ENCODE assay signal across 8 cellular contexts in the genomic region with DNA sequence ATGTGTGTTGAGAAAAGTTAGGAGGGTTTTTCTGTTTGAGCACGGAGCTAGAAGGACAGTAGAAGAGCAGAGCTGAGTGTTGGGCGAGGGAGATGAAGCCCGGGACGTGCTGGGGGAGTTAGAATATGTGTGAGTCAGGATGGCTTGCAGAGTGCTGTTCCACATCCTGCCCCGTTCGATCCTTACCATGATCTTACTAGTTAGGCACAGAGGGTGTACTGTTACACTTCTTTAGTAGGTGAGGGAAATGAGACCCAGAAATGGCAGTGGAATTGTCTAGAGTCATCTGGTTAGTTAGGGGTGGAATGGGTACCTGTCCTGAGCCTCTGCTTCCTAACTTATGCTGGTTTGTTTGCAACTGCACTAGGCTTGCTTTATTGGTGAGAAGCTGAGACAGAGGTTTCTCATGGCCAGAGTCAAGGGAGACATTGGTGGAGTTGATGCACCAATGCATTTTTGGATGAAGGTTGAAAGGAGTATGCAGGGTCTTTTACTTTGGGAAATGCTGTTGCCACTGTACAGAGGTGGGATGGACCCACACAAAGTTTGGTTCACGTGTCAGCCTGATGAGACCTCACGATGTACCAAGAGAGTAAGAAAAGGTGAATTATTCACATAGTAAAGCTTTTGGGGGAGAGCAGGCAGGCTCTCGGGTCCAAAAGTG. TPM values are rescaled to one million over a fixed set of nuclear protein-coding genes. Genes with fewer than 3 reads are reported as not detected.
DNase-seq lines count a peak whose midpoint lies in the region; ATAC-seq lines count a peak whose summit lies in the region.

No MANE protein-coding gene starts in this region.

- CTCF ChIA-PET in activated CD4-positive, alpha-beta memory T cell treated with anti-CD3 and anti-CD28 coated beads for 36 hours (lab: Charles Lee), result interaction anchor here (0.9 kb wide), 1 partner anchor 39 kb away, joined by 3 read pairs; no protein-coding TSS in a partner anchor
- CTCF ChIA-PET in activated CD4-positive, alpha-beta memory T cell treated with anti-CD3 and anti-CD28 coated beads, Interleukin-2, amount 10 ng/mL, durations not matched to agents 7 days and 5 days (lab: Charles Lee), result no interaction called here

- H3K4me3 Mint-ChIP-seq in activated CD4-positive, alpha-beta memory T cell treated with anti-CD3 and anti-CD28 coated beads for 36 hours, result no peak overlapping the region
- no peak overlapping the region for H3K4me3 Mint-ChIP-seq in activated CD4-positive, alpha-beta memory T cell treated with anti-CD3 and anti-CD28 coated beads, Interleukin-2, amount 10 ng/mL, durations not matched to agents 7 days and 5 days
- H3K4me3 Mint-ChIP-seq in stimulated activated naive B cell treated with anti-CD40 and anti-IgM and Interleukin-4, amounts not matched to agents 10 μg/mL and 1 μg/mL and 100 μg/mL, for 72 hours, result peak overlapping the region; percentile 73 to 76

- H3K4me1 Mint-ChIP-seq in activated CD4-positive, alpha-beta memory T cell treated with anti-CD3 and anti-CD28 coated beads for 36 hours (ENCODE audit: low read depth), result peaks cover 66% of the 10 kb centered on the region
- H3K4me1 Mint-ChIP-seq in activated CD4-positive, alpha-beta memory T cell treated with anti-CD3 and anti-CD28 coated beads, Interleukin-2, amount 10 ng/mL, durations not matched to agents 7 days and 5 days, result peaks cover 36% of the 10 kb centered on the region
- H3K4me1 Mint-ChIP-seq in stimulated activated naive B cell treated with anti-CD40 and anti-IgM and Interleukin-4, amounts not matched to agents 10 μg/mL and 1 μg/mL and 100 μg/mL, for 72 hours, result peaks cover 40 to 77% of the 10 kb centered on the region in 2 donors

- peak overlapping the region; percentile 2 for H3K27ac Mint-ChIP-seq in activated CD4-positive, alpha-beta memory T cell treated with anti-CD3 and anti-CD28 coated beads for 36 hours
- H3K27ac Mint-ChIP-seq in activated CD4-positive, alpha-beta memory T cell treated with anti-CD3 and anti-CD28 coated beads, Interleukin-2, amount 10 ng/mL, durations not matched to agents 7 days and 5 days, result no peak overlapping the region
- H3K27ac Mint-ChIP-seq in stimulated activated naive B cell treated with anti-CD40 and anti-IgM and Interleukin-4, amounts not matched to agents 10 μg/mL and 1 μg/mL and 100 μg/mL, for 72 hours, result peak overlapping the region; percentile 94

- intact Hi-C loops in activated CD4-positive, alpha-beta memory T cell treated with anti-CD3 and anti-CD28 coated beads for 36 hours (cut with micrococcal nuclease), result loop anchor here (5.0 kb wide), 2 partner anchors 34 to 64 kb away; no protein-coding TSS in a partner anchor

- POLR2A ChIA-PET in activated CD4-positive, alpha-beta memory T cell treated with anti-CD3 and anti-CD28 coated beads for 36 hours (lab: Charles Lee), result interaction anchor here (0.6 kb wide), 1 partner anchor 21 kb away, joined by 5 read pairs; no protein-coding TSS in a partner anchor
- POLR2A ChIA-PET in activated CD4-positive, alpha-beta memory T cell treated with anti-CD3 and anti-CD28 coated beads, Interleukin-2, amount 10 ng/mL, durations not matched to agents 7 days and 5 days (lab: Charles Lee), result no interaction called here

- ATAC-seq in HG03432 (IDR thresholded peaks at IDR 0.05; ENCODE audit: unreplicated experiment), result peak; percentile 42
- ATAC-seq in stimulated activated naive B cell treated with anti-CD40 and anti-IgM and Interleukin-4, amounts not matched to agents 10 μg/mL and 1 μg/mL and 100 μg/mL, for 72 hours (replicated peaks), result peak; percentile 30 to 45

- no peaks in the 10 kb centered on the region for H3K36me3 Mint-ChIP-seq in activated CD4-positive, alpha-beta memory T cell treated with anti-CD3 and anti-CD28 coated beads for 36 hours
- peaks cover 5% of the 10 kb centered on the region for H3K36me3 Mint-ChIP-seq in activated CD4-positive, alpha-beta memory T cell treated with anti-CD3 and anti-CD28 coated beads, Interleukin-2, amount 10 ng/mL, durations not matched to agents 7 days and 5 days (ENCODE audit: low read depth)
- H3K36me3 Mint-ChIP-seq in stimulated activated naive B cell treated with anti-CD40 and anti-IgM and Interleukin-4, amounts not matched to agents 10 μg/mL and 1 μg/mL and 100 μg/mL, for 72 hours, result peaks cover 0 to 5% of the 10 kb centered on the region in 2 donors

- H3K27me3 Mint-ChIP-seq in activated CD4-positive, alpha-beta memory T cell treated with anti-CD3 and anti-CD28 coated beads for 36 hours, result no peaks in the 10 kb centered on the region
- no peaks in the 10 kb centered on the region for H3K27me3 Mint-ChIP-seq in activated CD4-positive, alpha-beta memory T cell treated with anti-CD3 and anti-CD28 coated beads, Interleukin-2, amount 10 ng/mL, durations not matched to agents 7 days and 5 days
- no peaks in the 10 kb centered on the region for H3K27me3 Mint-ChIP-seq in stimulated activated naive B cell treated with anti-CD40 and anti-IgM and Interleukin-4, amounts not matched to agents 10 μg/mL and 1 μg/mL and 100 μg/mL, for 72 hours

- peak; percentile 31 for DNase-seq in activated CD4-positive, alpha-beta memory T cell treated with anti-CD3 and anti-CD28 coated beads for 36 hours
- DNase-seq in activated CD4-positive, alpha-beta memory T cell treated with anti-CD3 and anti-CD28 coated beads, Interleukin-2, amount 10 ng/mL, durations not matched to agents 7 days and 5 days, result no peak
- DNase-seq in dermis blood vessel endothelial cell, result peak; percentile 76
- DNase-seq in stimulated activated naive B cell treated with anti-CD40 and anti-IgM and Interleukin-4, amounts not matched to agents 10 μg/mL and 1 μg/mL and 100 μg/mL, for 72 hours, result no peak
- no peak for DNase-seq in NCI-H128 (lab: John Stamatoyannopoulos, UW; ENCODE audit: unreplicated experiment)
- no peak for DNase-seq in mucosa of gallbladder (ENCODE audit: low spot score)
- DNase-seq in NK-92 treated with Interleukin-12 subunit alpha and Interleukin-12 subunit beta, amount 100 ng/mL, for 24 hours (lab: John Stamatoyannopoulos, UW), result no peak

- no peaks in the 10 kb centered on the region for H3K9me3 Mint-ChIP-seq in activated CD4-positive, alpha-beta memory T cell treated with anti-CD3 and anti-CD28 coated beads for 36 hours
- no peaks in the 10 kb centered on the region for H3K9me3 Mint-ChIP-seq in activated CD4-positive, alpha-beta memory T cell treated with anti-CD3 and anti-CD28 coated beads, Interleukin-2, amount 10 ng/mL, durations not matched to agents 7 days and 5 days
- no peaks in the 10 kb centered on the region for H3K9me3 Mint-ChIP-seq in stimulated activated naive B cell treated with anti-CD40 and anti-IgM and Interleukin-4, amounts not matched to agents 10 μg/mL and 1 μg/mL and 100 μg/mL, for 72 hours

RNA-seq across cellular contexts. Expression of gene CCNY, which starts 42.4 kb away (rescaled TPM):
- 10 to 100 TPM; 34.6 to 36.2 TPM for total RNA-seq in activated CD4-positive, alpha-beta memory T cell treated with anti-CD3 and anti-CD28 coated beads for 36 hours
- total RNA-seq in activated CD4-positive, alpha-beta memory T cell treated with anti-CD3 and anti-CD28 coated beads, Interleukin-2, amount 10 ng/mL, durations not matched to agents 7 days and 5 days, result 10 to 100 TPM; 49.3 to 56.7 TPM
- total RNA-seq in dermis blood vessel endothelial cell, result 99.4 and 124 TPM in 2 replicates
- total RNA-seq in mucosa of gallbladder, result 69.3 TPM

Comparison
In these comparisons a context has a peak if more than half of its experiments do, and no peak if none do; other contexts are left out.
1. DNase-seq: peak in activated CD4-positive, alpha-beta memory T cell treated with anti-CD3 and anti-CD28 coated beads for 36 hours (single experiment) and dermis blood vessel endothelial cell (single experiment); none in activated CD4-positive, alpha-beta memory T cell treated with anti-CD3 and anti-CD28 coated beads, Interleukin-2, amount 10 ng/mL, durations not matched to agents 7 days and 5 days (single experiment), stimulated activated naive B cell treated with anti-CD40 and anti-IgM and Interleukin-4, amounts not matched to agents 10 μg/mL and 1 μg/mL and 100 μg/mL, for 72 hours (single experiment), NCI-H128 (single experiment), mucosa of gallbladder (single experiment) and NK-92 treated with Interleukin-12 subunit alpha and Interleukin-12 subunit beta, amount 100 ng/mL, for 24 hours (single experiment).
2. H3K4me3 Mint-ChIP-seq: peak in stimulated activated naive B cell treated with anti-CD40 and anti-IgM and Interleukin-4, amounts not matched to agents 10 μg/mL and 1 μg/mL and 100 μg/mL, for 72 hours (2 of 2); none in activated CD4-positive, alpha-beta memory T cell treated with anti-CD3 and anti-CD28 coated beads for 36 hours (single experiment) and activated CD4-positive, alpha-beta memory T cell treated with anti-CD3 and anti-CD28 coated beads, Interleukin-2, amount 10 ng/mL, durations not matched to agents 7 days and 5 days (single experiment).